1 cellular context compared by ENCODE assay signal in genomic region chr4:3112241-3112978, GRCh38.
TF ChIP-seq lines count a peak whose summit lies in the region.

No MANE protein-coding gene starts in this region.

TF ChIP-seq in endothelial cell of umbilical vein, 7 proteins besides CTCF, POLR2A, EP300 and RAD21 (continued from another document):
- TF ChIP-seq JUN (IDR thresholded peaks at IDR 0.05; ENCODE audit: borderline replicate concordance, insufficient read depth, insufficient read length, low read depth) (no peak), EZH2 (IDR thresholded peaks at IDR 0.05; ENCODE audit: borderline replicate concordance, low read depth, low read length, severe bottlenecking) (no peak), FOS (IDR thresholded peaks at IDR 0.05; ENCODE audit: borderline replicate concordance, insufficient read depth, low read length) (no peak)
